23 cellular contexts compared by ENCODE assay signal in the genomic region with DNA sequence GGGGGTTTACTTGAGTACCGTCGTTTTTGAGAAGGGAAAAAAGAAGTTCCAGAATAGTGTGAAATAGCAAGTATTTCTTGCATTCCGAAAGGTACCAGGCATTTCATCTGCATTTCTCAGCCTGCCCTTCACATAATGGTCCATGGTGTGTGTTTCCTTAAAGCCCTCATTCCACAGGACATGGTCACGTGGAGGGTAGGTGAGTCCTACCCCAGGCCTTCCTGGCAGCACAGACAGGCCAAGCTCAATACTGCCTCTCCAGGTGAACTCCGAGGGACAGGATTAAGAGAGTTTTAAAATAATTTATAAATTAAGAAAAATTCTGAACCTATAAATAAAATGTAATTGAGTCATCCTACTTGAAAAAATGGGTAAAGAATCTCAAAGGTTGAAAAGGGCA.
"Had no signal": no experiment of that assay in that cellular context is flagged by ENCODE, and none has a peak within 500 bp of the region (broad histone marks: within the 10 kb centered on the region; RNA-seq: fewer than 3 reads in every experiment).

No MANE protein-coding gene starts in this region.

- ATAC-seq: activated CD4-positive, alpha-beta T cell treated with anti-CD3 and anti-CD28 coated beads for 36 hours; lower lobe of right lung; natural killer cell; pancreas; stimulated activated effector memory CD8-positive, alpha-beta T cell treated with anti-CD3 and anti-CD28 coated beads, Interleukin-12 subunit alpha, Interleukin-12 subunit beta, amount 100 ng/mL, for 72 hours had no signal

- DNase-seq: activated CD4-positive, alpha-beta T cell treated with anti-CD3 and anti-CD28 coated beads for 36 hours; activated CD4-positive, alpha-beta T cell treated with anti-CD3 and anti-CD28 coated beads, Interleukin-2, amount 50 U/mL, for 48 hours; activated gamma-delta T cell treated with Interleukin-2 at 50 U/mL for 16 hours; activated naive CD8-positive, alpha-beta T cell treated with anti-CD3 and anti-CD28 coated beads for 36 hours; amniotic stem cell; foreskin melanocyte; glutamatergic neuron; hippocampal formation; islet precursor cell; lower lobe of right lung; natural killer cell; pancreas; sigmoid colon; stimulated activated CD4-positive, alpha-beta T cell treated with anti-CD3 and anti-CD28 coated beads, Interleukin-4, amount 100 ng/mL, for 24 hours; T-helper 2 cell; testis; upper lobe of left lung had no signal

- FAIRE-seq: pancreas had no signal

- H3K36me3 Mint-ChIP-seq: activated naive CD8-positive, alpha-beta T cell treated with anti-CD3 and anti-CD28 coated beads for 36 hours; natural killer cell; stimulated activated effector memory CD8-positive, alpha-beta T cell treated with anti-CD3 and anti-CD28 coated beads, Interleukin-12 subunit alpha, Interleukin-12 subunit beta, amount 100 ng/mL, for 72 hours had no signal

- H3K27me3 ChIP-seq: cardiac muscle cell, neutrophil, pancreas, sigmoid colon, testis, upper lobe of left lung had no signal

- H3K27ac Mint-ChIP-seq: activated CD4-positive, alpha-beta T cell treated with anti-CD3 and anti-CD28 coated beads for 36 hours; activated naive CD8-positive, alpha-beta T cell treated with anti-CD3 and anti-CD28 coated beads for 36 hours; activated T-helper 1 cell treated with anti-CD3 and anti-CD28 coated beads, Interleukin-12 subunit alpha, Interleukin-12 subunit beta, Interleukin-2, Interleukin-4 antibody, amounts not matched to agents 30 ng/mL and 10 ng/mL and 1 ng/mL, durations not matched to agents 14 hours and 24 hours and 36 hours; natural killer cell; stimulated activated effector memory CD8-positive, alpha-beta T cell treated with anti-CD3 and anti-CD28 coated beads, Interleukin-12 subunit alpha, Interleukin-12 subunit beta, amount 100 ng/mL, for 72 hours had no signal

- H3K27ac ChIP-seq: cardiac muscle cell, epithelial cell of prostate, lower lobe of right lung, neutrophil, pancreas, sigmoid colon, testis, upper lobe of left lung, VCaP had no signal

- H3K9me3 ChIP-seq: lower lobe of right lung, neutrophil, pancreas, sigmoid colon, testis, upper lobe of left lung had no signal

- H3K36me3 ChIP-seq: lower lobe of right lung, neutrophil, pancreas, sigmoid colon, upper lobe of left lung had no signal

- H3K4me3 ChIP-seq: cardiac muscle cell, lower lobe of right lung, pancreas, sigmoid colon, testis, upper lobe of left lung had no signal

- H3K9me3 Mint-ChIP-seq: activated naive CD8-positive, alpha-beta T cell treated with anti-CD3 and anti-CD28 coated beads for 36 hours; activated T-helper 1 cell treated with anti-CD3 and anti-CD28 coated beads, Interleukin-12 subunit alpha, Interleukin-12 subunit beta, Interleukin-2, Interleukin-4 antibody, amounts not matched to agents 30 ng/mL and 10 ng/mL and 1 ng/mL, durations not matched to agents 14 hours and 24 hours and 36 hours; natural killer cell; stimulated activated effector memory CD8-positive, alpha-beta T cell treated with anti-CD3 and anti-CD28 coated beads, Interleukin-12 subunit alpha, Interleukin-12 subunit beta, amount 100 ng/mL, for 72 hours had no signal
